ENCODE assay signal across 1 cellular context in the genomic region with DNA sequence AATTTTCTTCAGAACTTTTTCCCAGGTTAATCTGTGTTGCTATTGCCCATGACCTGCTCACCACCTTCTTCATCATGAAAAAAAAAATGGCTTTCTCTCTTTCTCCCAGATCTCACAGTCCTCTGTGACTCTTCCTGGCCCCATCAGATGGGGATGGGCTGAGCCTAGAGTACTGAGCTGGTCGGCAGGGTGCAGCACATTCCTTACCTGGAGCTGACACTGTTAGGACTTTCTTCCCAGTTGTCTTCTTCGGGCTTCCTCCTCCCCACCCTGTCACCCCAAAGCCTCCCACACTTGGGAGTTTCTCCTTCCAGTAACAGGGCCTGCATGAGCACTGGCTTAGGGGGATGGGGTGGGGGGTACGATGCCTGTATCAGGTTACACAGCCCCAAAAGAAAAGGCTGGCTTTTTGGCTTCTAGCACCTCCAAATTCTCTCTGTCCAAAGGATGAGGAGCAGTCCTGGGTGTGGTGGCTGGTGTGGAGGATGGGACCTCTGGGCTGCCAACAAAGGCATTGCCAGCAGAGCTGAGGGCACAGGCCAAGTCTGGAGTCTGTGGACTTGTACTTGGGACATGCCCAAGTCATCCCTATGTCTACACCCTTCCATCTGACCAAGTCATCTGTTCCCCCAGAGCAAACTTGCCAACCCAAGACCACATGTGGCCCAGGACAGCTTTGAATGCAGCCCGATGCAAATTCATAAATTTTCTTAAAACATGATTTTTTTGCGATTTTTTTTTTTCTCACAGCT.
TF ChIP-seq lines count a peak whose summit lies in the region.

No MANE protein-coding gene starts in this region.

TF ChIP-seq in IMR-90, 13 proteins besides CTCF, POLR2A, EP300 and RAD21:
- TF ChIP-seq, protein P1, sequence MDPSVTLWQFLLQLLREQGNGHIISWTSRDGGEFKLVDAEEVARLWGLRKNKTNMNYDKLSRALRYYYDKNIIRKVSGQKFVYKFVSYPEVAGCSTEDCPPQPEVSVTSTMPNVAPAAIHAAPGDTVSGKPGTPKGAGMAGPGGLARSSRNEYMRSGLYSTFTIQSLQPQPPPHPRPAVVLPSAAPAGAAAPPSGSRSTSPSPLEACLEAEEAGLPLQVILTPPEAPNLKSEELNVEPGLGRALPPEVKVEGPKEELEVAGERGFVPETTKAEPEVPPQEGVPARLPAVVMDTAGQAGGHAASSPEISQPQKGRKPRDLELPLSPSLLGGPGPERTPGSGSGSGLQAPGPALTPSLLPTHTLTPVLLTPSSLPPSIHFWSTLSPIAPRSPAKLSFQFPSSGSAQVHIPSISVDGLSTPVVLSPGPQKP (IDR thresholded peaks at IDR 0.05; ENCODE audit: borderline replicate concordance, low read depth, low read length), result no peak
